ENCODE assay signal across 17 cellular contexts in genomic region chr1:101732221-101732620, GRCh38.
A peak's percentile ranks its signal among the peaks of the same experiment; 100 is the strongest.
DNase-seq lines count a peak whose midpoint lies in the region; ATAC-seq and TF ChIP-seq lines count a peak whose summit lies in the region.
"Had no signal": no experiment of that assay in that cellular context is flagged by ENCODE, and none has a peak within 500 bp of the region (broad histone marks: within the 10 kb centered on the region; RNA-seq: fewer than 3 reads in every experiment).

No MANE protein-coding gene starts in this region.

- in situ Hi-C loops in brain microvascular endothelial cell (cut with HindIII; ENCODE audit: low pct_ligation_motif_present, low sequenced_read_pairs) = no loop called here

- no peaks in the 10 kb centered on the region for H3K27me3 ChIP-seq in colonic mucosa
- no peaks in the 10 kb centered on the region for H3K27me3 ChIP-seq in tibial artery
- H3K27me3 ChIP-seq in brain microvascular endothelial cell (replicated peaks) = no peaks in the 10 kb centered on the region
- H3K27me3 ChIP-seq in breast epithelium = no peaks in the 10 kb centered on the region
- H3K27me3 ChIP-seq: esophagus muscularis mucosa, heart right ventricle had no signal

- no peak overlapping the region for H3K4me3 ChIP-seq in colonic mucosa
- H3K4me3 ChIP-seq in tibial artery = no peak overlapping the region
- no peak overlapping the region for H3K4me3 ChIP-seq in brain microvascular endothelial cell (ENCODE audit: low read depth, low read length)
- no peak overlapping the region for H3K4me3 ChIP-seq in breast epithelium
- H3K4me3 ChIP-seq: esophagus muscularis mucosa, heart right ventricle, prostate gland had no signal

- no peaks in the 10 kb centered on the region for H3K36me3 ChIP-seq in colonic mucosa
- no peaks in the 10 kb centered on the region for H3K36me3 ChIP-seq in tibial artery
- no peaks in the 10 kb centered on the region for H3K36me3 ChIP-seq in brain microvascular endothelial cell (replicated peaks)
- no peaks in the 10 kb centered on the region for H3K36me3 ChIP-seq in breast epithelium
- H3K36me3 ChIP-seq: esophagus muscularis mucosa, heart right ventricle, prostate gland, WERI-Rb-1 had no signal

- ATAC-seq in GM18511 (IDR thresholded peaks at IDR 0.05; ENCODE audit: unreplicated experiment) = peak; percentile 78
- ATAC-seq in GM21390 (IDR thresholded peaks at IDR 0.05; ENCODE audit: unreplicated experiment) = peak; percentile 72
- peak; percentile 51 for ATAC-seq in HG03095 (IDR thresholded peaks at IDR 0.05; ENCODE audit: unreplicated experiment)
- ATAC-seq: heart right ventricle had no signal

- H3K9me3 ChIP-seq in colonic mucosa (no peaks in the 10 kb centered on the region), tibial artery (no peaks in the 10 kb centered on the region), breast epithelium (no peaks in the 10 kb centered on the region)
- H3K9me3 ChIP-seq: esophagus muscularis mucosa, heart right ventricle, prostate gland had no signal

- no peak for TF ChIP-seq POLR2A in breast epithelium (IDR thresholded peaks at IDR 0.05)

- DNase-seq in colonic mucosa (peak; percentile 37), tibial artery (no peak), brain microvascular endothelial cell (no peak), breast epithelium (ENCODE audit: low spot score in 2 of 2) (no peak), pons (ENCODE audit: low spot score) (no peak)
- DNase-seq: heart right ventricle; Karpas-422; kidney glomerular epithelial cell; NCI-H146; NCI-H526; stimulated activated CD4-positive, alpha-beta T cell treated with anti-CD3 and anti-CD28 coated beads, Interleukin-15, amount 100 ng/mL, for 24 hours; WERI-Rb-1 had no signal

- intact Hi-C loops in colonic mucosa (cut with DNase I) (no loop called here), tibial artery (cut with DNase I; ENCODE audit: low total_unique reads) (no loop called here), breast epithelium (cut with DNase I; ENCODE audit: low total_unique reads) (loop anchor here (10.0 kb wide), 1 partner anchor 1743 kb away; no protein-coding TSS in a partner anchor)

- TF ChIP-seq CTCF in colonic mucosa (IDR thresholded peaks at IDR 0.05) (no peak), tibial artery (IDR thresholded peaks at IDR 0.05) (no peak), brain microvascular endothelial cell (IDR thresholded peaks at IDR 0.05; ENCODE audit: low read depth, low read length, missing control alignments) (no peak), breast epithelium (IDR thresholded peaks at IDR 0.05) (no peak)

- no peak overlapping the region for H3K9ac ChIP-seq in colonic mucosa (ENCODE audit: low read depth in 2 of 2, low read length in 2 of 2)

- H3K4me1 ChIP-seq in colonic mucosa = no peaks in the 10 kb centered on the region
- no peaks in the 10 kb centered on the region for H3K4me1 ChIP-seq in tibial artery
- no peaks in the 10 kb centered on the region for H3K4me1 ChIP-seq in breast epithelium
- H3K4me1 ChIP-seq: esophagus muscularis mucosa, heart right ventricle, prostate gland had no signal

- no peak overlapping the region for H3K27ac ChIP-seq in colonic mucosa
- no peak overlapping the region for H3K27ac ChIP-seq in tibial artery
- no peak overlapping the region for H3K27ac ChIP-seq in brain microvascular endothelial cell
- H3K27ac ChIP-seq in breast epithelium = no peak overlapping the region
- H3K27ac ChIP-seq: esophagus muscularis mucosa, heart right ventricle, prostate gland, WERI-Rb-1 had no signal
